In genomic region chr10:69335063-69335587, GRCh38 we compare ENCODE assay signal across 8 cellular contexts. TPM values are rescaled to one million over a fixed set of nuclear protein-coding genes. Genes with fewer than 3 reads are reported as not detected.
DNase-seq lines count a peak whose midpoint lies in the region; TF ChIP-seq lines count a peak whose summit lies in the region.

No MANE protein-coding gene starts in this region.

- H3K9me3 Mint-ChIP-seq in dendritic cell treated with granulocyte-macrophage colony-stimulating factor and Interleukin-4, amounts not matched to agents 40 ng/mL and 50 ng/mL, for 4 days, result no peaks in the 10 kb centered on the region
- no peaks in the 10 kb centered on the region for H3K9me3 Mint-ChIP-seq in neural progenitor cell

- intact Hi-C loops in dendritic cell treated with granulocyte-macrophage colony-stimulating factor and Interleukin-4, amounts not matched to agents 40 ng/mL and 50 ng/mL, for 4 days (cut with micrococcal nuclease), result loop anchor here (2.0 kb wide), 1 partner anchor 16 kb away; no protein-coding TSS in a partner anchor

- H3K4me3 ChIP-seq in neural progenitor cell (no peak overlapping the region), MG63 (no peak overlapping the region), H7 (ENCODE audit: insufficient read depth, low read depth, low read length) (no peak overlapping the region)

- no peak overlapping the region for H3K4me2 ChIP-seq in neural progenitor cell

- H3K79me2 ChIP-seq in neural progenitor cell (ENCODE audit: low read depth), result peaks cover 61% of the 10 kb centered on the region

- H3K4me1 ChIP-seq in neural progenitor cell, result peaks cover 31% of the 10 kb centered on the region

- H3K4me3 Mint-ChIP-seq in dendritic cell treated with granulocyte-macrophage colony-stimulating factor and Interleukin-4, amounts not matched to agents 40 ng/mL and 50 ng/mL, for 4 days, result peak overlapping the region; percentile 55
- no peak overlapping the region for H3K4me3 Mint-ChIP-seq in neural progenitor cell

- H4K20me1 ChIP-seq in neural progenitor cell (ENCODE audit: low read depth), result peaks cover 21% of the 10 kb centered on the region

- no peaks in the 10 kb centered on the region for H3K36me3 ChIP-seq in neural progenitor cell
- peaks cover 7% of the 10 kb centered on the region for H3K36me3 ChIP-seq in MG63
- no peaks in the 10 kb centered on the region; the same call in 1 of the 2 replicates for H3K36me3 ChIP-seq in H7 (replicated peaks; ENCODE audit: control insufficient read depth, insufficient read depth, low read length)

- CTCF ChIA-PET in RWPE1 (lab: Yijun Ruan, JAX), result interaction anchor here (0.6 to 1.0 kb wide), 3 partner anchors 33 to 112 kb away, joined by 3 to 5 read pairs (median 4); no protein-coding TSS in a partner anchor

- peaks cover 86% of the 10 kb centered on the region for H3K4me1 Mint-ChIP-seq in dendritic cell treated with granulocyte-macrophage colony-stimulating factor and Interleukin-4, amounts not matched to agents 40 ng/mL and 50 ng/mL, for 4 days (ENCODE audit: low read depth)
- H3K4me1 Mint-ChIP-seq in neural progenitor cell, result peaks cover 48% of the 10 kb centered on the region

- no peaks in the 10 kb centered on the region for H3K27me3 Mint-ChIP-seq in dendritic cell treated with granulocyte-macrophage colony-stimulating factor and Interleukin-4, amounts not matched to agents 40 ng/mL and 50 ng/mL, for 4 days
- no peaks in the 10 kb centered on the region for H3K27me3 Mint-ChIP-seq in neural progenitor cell (ENCODE audit: insufficient read depth, low read depth)

- DNase-seq in GM13976 (ENCODE audit: low spot score) (peak; percentile 54), RWPE1 (ENCODE audit: low spot score) (no peak), neural progenitor cell (ENCODE audit: low spot score) (no peak), HuH-7.5 (ENCODE audit: low spot score) (no peak), MG63 (no peak), H7 (no peak), HK-2 (ENCODE audit: unreplicated experiment) (no peak)

- H2AFZ ChIP-seq in neural progenitor cell (replicated peaks), result no peak overlapping the region

- peak overlapping the region; percentile 99 for H3K27ac ChIP-seq in RWPE1
- H3K27ac ChIP-seq in neural progenitor cell, result no peak overlapping the region

- no peaks in the 10 kb centered on the region for H3F3A ChIP-seq in neural progenitor cell (ENCODE audit: low read depth)

- peak overlapping the region; percentile 86 for H3K27ac Mint-ChIP-seq in dendritic cell treated with granulocyte-macrophage colony-stimulating factor and Interleukin-4, amounts not matched to agents 40 ng/mL and 50 ng/mL, for 4 days
- H3K27ac Mint-ChIP-seq in neural progenitor cell, result peak overlapping the region; percentile 72

- POLR2A ChIA-PET in RWPE1 (lab: Yijun Ruan, JAX; ENCODE audit: low non-redundant PET), result no interaction called here

- H3K9ac ChIP-seq in neural progenitor cell, result no peak overlapping the region

- H3K9me3 ChIP-seq in neural progenitor cell (ENCODE audit: low read depth), result no peaks in the 10 kb centered on the region
- H3K9me3 ChIP-seq in MG63, result no peaks in the 10 kb centered on the region

- in situ Hi-C loops in GM13976 (cut with MboI; ENCODE audit: low sequenced_read_pairs, unreplicated experiment), result no loop called here

- H3K36me3 Mint-ChIP-seq in dendritic cell treated with granulocyte-macrophage colony-stimulating factor and Interleukin-4, amounts not matched to agents 40 ng/mL and 50 ng/mL, for 4 days (ENCODE audit: low read depth), result peaks cover 28% of the 10 kb centered on the region
- no peaks in the 10 kb centered on the region for H3K36me3 Mint-ChIP-seq in neural progenitor cell

- H3K27me3 ChIP-seq in neural progenitor cell (no peaks in the 10 kb centered on the region), MG63 (no peaks in the 10 kb centered on the region), H7 (ENCODE audit: control insufficient read depth, insufficient read depth, low read length) (no peaks in the 10 kb centered on the region)

- TF ChIP-seq CTCF in GM13976 (IDR thresholded peaks at IDR 0.05; ENCODE audit: borderline replicate concordance, control extremely low read depth, extremely low read depth, insufficient read depth, missing control alignments) (no peak), RWPE1 (conservative IDR thresholded peaks at IDR 0.05; ENCODE audit: low read depth) (no peak), neural progenitor cell (IDR thresholded peaks at IDR 0.05) (no peak)

RNA-seq across cellular contexts. Expression of gene HK1, which starts 56.8 kb away (rescaled TPM):
- 30.1 and 45.8 TPM in 2 replicates for total RNA-seq in neural progenitor cell (ENCODE audit: low replicate concordance)
- total RNA-seq in MG63 (2014; rRNA removed; shearing (Covaris generic); ENCODE audit: low replicate concordance), result 72.2 and 83.2 TPM in 2 replicates
- 110 and 114 TPM in 2 replicates for total RNA-seq in H7 (2014; rRNA removed; shearing (Covaris generic))
